Comparison of ENCODE assay signal across 2 cellular contexts in genomic region chr15:37057831-37058230, GRCh38.
TF ChIP-seq lines count a peak whose summit lies in the region.

No MANE protein-coding gene starts in this region.

TF ChIP-seq in endothelial cell of umbilical vein, 7 proteins besides CTCF, POLR2A, EP300 and RAD21:
- TF ChIP-seq EZH2 (IDR thresholded peaks at IDR 0.05; ENCODE audit: borderline replicate concordance, low read depth, low read length, severe bottlenecking), result no peak
- TF ChIP-seq MAX (IDR thresholded peaks at IDR 0.05; ENCODE audit: insufficient read depth, insufficient read length), result no peak
- no peak for TF ChIP-seq GATA2 (IDR thresholded peaks at IDR 0.05; ENCODE audit: insufficient read depth, insufficient read length, low read depth, low read length)
- no peak for TF ChIP-seq MYC (IDR thresholded peaks at IDR 0.05; ENCODE audit: low read depth, low read length)

TF ChIP-seq in HepG2, 621 proteins besides CTCF, POLR2A, EP300 and RAD21:
- no peak for TF ChIP-seq RARG (CRISPR knock-in tag; IDR thresholded peaks at IDR 0.05; ENCODE audit: low read depth)
- no peak for TF ChIP-seq ZNF34 (CRISPR knock-in tag; IDR thresholded peaks at IDR 0.05; ENCODE audit: borderline replicate concordance)
- no peak for TF ChIP-seq PRPF4 (IDR thresholded peaks at IDR 0.05; ENCODE audit: low read depth, low read length, poor library complexity, severe bottlenecking)
- TF ChIP-seq PTBP1 (IDR thresholded peaks at IDR 0.05; ENCODE audit: low read depth, low read length, poor library complexity, severe bottlenecking), result no peak
- no peak for TF ChIP-seq SIX1 (CRISPR knock-in tag; IDR thresholded peaks at IDR 0.05; ENCODE audit: borderline replicate concordance)
- TF ChIP-seq, protein P1, sequence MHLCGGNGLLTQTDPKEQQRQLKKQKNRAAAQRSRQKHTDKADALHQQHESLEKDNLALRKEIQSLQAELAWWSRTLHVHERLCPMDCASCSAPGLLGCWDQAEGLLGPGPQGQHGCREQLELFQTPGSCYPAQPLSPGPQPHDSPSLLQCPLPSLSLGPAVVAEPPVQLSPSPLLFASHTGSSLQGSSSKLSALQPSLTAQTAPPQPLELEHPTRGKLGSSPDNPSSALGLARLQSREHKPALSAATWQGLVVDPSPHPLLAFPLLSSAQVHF (CRISPR knock-in tag; IDR thresholded peaks at IDR 0.05), result no peak
- TF ChIP-seq, protein P2, sequence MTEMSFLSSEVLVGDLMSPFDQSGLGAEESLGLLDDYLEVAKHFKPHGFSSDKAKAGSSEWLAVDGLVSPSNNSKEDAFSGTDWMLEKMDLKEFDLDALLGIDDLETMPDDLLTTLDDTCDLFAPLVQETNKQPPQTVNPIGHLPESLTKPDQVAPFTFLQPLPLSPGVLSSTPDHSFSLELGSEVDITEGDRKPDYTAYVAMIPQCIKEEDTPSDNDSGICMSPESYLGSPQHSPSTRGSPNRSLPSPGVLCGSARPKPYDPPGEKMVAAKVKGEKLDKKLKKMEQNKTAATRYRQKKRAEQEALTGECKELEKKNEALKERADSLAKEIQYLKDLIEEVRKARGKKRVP (CRISPR knock-in tag; IDR thresholded peaks at IDR 0.05), result no peak
- no peak for TF ChIP-seq HNRNPL (IDR thresholded peaks at IDR 0.05; ENCODE audit: low read depth, low read length)
